Comparison of ENCODE assay signal across 22 cellular contexts in the genomic region with DNA sequence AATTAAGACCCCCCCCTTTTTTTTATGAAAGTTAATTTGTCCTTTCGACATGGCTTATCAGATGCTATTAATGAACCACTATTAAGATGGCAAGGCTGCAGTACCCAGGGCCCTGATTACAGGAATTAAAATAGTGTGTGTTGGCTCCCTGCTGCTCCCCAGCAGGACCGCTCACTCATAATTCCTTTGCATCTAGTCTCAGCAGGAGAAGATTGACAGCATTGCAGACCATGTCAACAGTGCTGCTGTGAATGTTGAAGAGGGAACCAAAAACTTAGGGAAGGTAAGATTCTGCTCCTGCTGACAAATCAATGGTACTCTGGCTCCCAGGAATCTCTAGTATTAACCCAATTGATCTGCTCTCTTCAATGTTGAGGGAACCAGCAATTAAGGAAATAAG.
"Had no signal": no experiment of that assay in that cellular context is flagged by ENCODE, and none has a peak within 500 bp of the region (broad histone marks: within the 10 kb centered on the region; RNA-seq: fewer than 3 reads in every experiment).

No MANE protein-coding gene starts in this region.

- H3K4me1 ChIP-seq: body of pancreas, colonic mucosa, esophagus squamous epithelium, lower lobe of right lung, right atrium auricular region had no signal

- H3K36me3 ChIP-seq: colonic mucosa had no signal

- H3K27me3 Mint-ChIP-seq: activated B cell treated with CpG ODN at 0.5 μM for 24 hours; activated CD8-positive, alpha-beta T cell treated with anti-CD3 and anti-CD28 coated beads for 36 hours; activated naive CD8-positive, alpha-beta T cell; naive B cell; stimulated activated naive B cell treated with anti-CD40 and anti-IgM and Interleukin-4, amounts not matched to agents 10 μg/mL and 1 μg/mL and 100 μg/mL, for 72 hours; type B pancreatic cell had no signal

- H3K27ac Mint-ChIP-seq: activated B cell treated with CpG ODN at 0.5 μM for 24 hours; activated CD8-positive, alpha-beta T cell treated with anti-CD3 and anti-CD28 coated beads for 36 hours; activated naive CD8-positive, alpha-beta T cell; immature natural killer cell; stimulated activated naive B cell treated with anti-CD40 and anti-IgM and Interleukin-4, amounts not matched to agents 10 μg/mL and 1 μg/mL and 100 μg/mL, for 72 hours; type B pancreatic cell had no signal

- FAIRE-seq: endothelial cell of umbilical vein, TTC549 had no signal

- H3K4me3 Mint-ChIP-seq: activated B cell treated with CpG ODN at 0.5 μM for 24 hours; activated CD8-positive, alpha-beta T cell treated with anti-CD3 and anti-CD28 coated beads for 36 hours; activated naive CD8-positive, alpha-beta T cell; immature natural killer cell; naive B cell; stimulated activated naive B cell treated with anti-CD40 and anti-IgM and Interleukin-4, amounts not matched to agents 10 μg/mL and 1 μg/mL and 100 μg/mL, for 72 hours; type B pancreatic cell had no signal

- H3K27ac ChIP-seq: body of pancreas, colonic mucosa, esophagus squamous epithelium, lower lobe of right lung, right atrium auricular region had no signal

- H3K27me3 ChIP-seq: body of pancreas, colonic mucosa, esophagus squamous epithelium, right atrium auricular region had no signal

- H3K4me3 ChIP-seq: body of pancreas, colonic mucosa, esophagus squamous epithelium, lower lobe of right lung, right atrium auricular region had no signal

- ATAC-seq: activated CD8-positive, alpha-beta T cell treated with anti-CD3 and anti-CD28 coated beads for 36 hours; stimulated activated naive B cell treated with anti-CD40 and anti-IgM and Interleukin-4, amounts not matched to agents 10 μg/mL and 1 μg/mL and 100 μg/mL, for 72 hours had no signal

- H3K9me3 ChIP-seq: body of pancreas, colonic mucosa, esophagus squamous epithelium, lower lobe of right lung, right atrium auricular region had no signal

- DNase-seq: activated B cell treated with CpG ODN at 0.5 μM for 24 hours; activated CD4-positive, alpha-beta T cell treated with anti-CD3 and anti-CD28 coated beads for 48 hours; activated CD8-positive, alpha-beta T cell treated with anti-CD3 and anti-CD28 coated beads for 36 hours; activated effector memory CD4-positive, alpha-beta T cell treated with anti-CD3 and anti-CD28 coated beads, Interleukin-2, amount 50 U/mL, for 16 hours; activated T-cell treated with anti-CD3 and anti-CD28 coated beads, Interleukin-2, amount 50 U/mL, for 48 hours; amniotic stem cell; central memory CD4-positive, alpha-beta T cell; colonic mucosa; esophagus squamous epithelium; hippocampal formation; immature natural killer cell; lower lobe of right lung; naive B cell; posterior cingulate gyrus; stimulated activated CD4-positive, alpha-beta T cell treated with anti-CD3 and anti-CD28 coated beads, Interleukin-2, amount 100 ng/mL, for 48 hours; stimulated activated naive B cell treated with anti-CD40 and anti-IgM and Interleukin-4, amounts not matched to agents 10 μg/mL and 1 μg/mL and 100 μg/mL, for 72 hours had no signal

- H3K4me1 Mint-ChIP-seq: activated B cell treated with CpG ODN at 0.5 μM for 24 hours; naive B cell; stimulated activated naive B cell treated with anti-CD40 and anti-IgM and Interleukin-4, amounts not matched to agents 10 μg/mL and 1 μg/mL and 100 μg/mL, for 72 hours had no signal

- H3K9me3 Mint-ChIP-seq: activated B cell treated with CpG ODN at 0.5 μM for 24 hours; activated CD8-positive, alpha-beta T cell treated with anti-CD3 and anti-CD28 coated beads for 36 hours; immature natural killer cell; naive B cell; stimulated activated naive B cell treated with anti-CD40 and anti-IgM and Interleukin-4, amounts not matched to agents 10 μg/mL and 1 μg/mL and 100 μg/mL, for 72 hours; type B pancreatic cell had no signal
